ENCODE assay signal across 1 cellular context in genomic region chr2:200324362-200324761, GRCh38.
TF ChIP-seq lines count a peak whose summit lies in the region.

No MANE protein-coding gene starts in this region.

TF ChIP-seq in HepG2, 621 proteins besides CTCF, POLR2A, EP300 and RAD21:
- TF ChIP-seq, protein P1, sequence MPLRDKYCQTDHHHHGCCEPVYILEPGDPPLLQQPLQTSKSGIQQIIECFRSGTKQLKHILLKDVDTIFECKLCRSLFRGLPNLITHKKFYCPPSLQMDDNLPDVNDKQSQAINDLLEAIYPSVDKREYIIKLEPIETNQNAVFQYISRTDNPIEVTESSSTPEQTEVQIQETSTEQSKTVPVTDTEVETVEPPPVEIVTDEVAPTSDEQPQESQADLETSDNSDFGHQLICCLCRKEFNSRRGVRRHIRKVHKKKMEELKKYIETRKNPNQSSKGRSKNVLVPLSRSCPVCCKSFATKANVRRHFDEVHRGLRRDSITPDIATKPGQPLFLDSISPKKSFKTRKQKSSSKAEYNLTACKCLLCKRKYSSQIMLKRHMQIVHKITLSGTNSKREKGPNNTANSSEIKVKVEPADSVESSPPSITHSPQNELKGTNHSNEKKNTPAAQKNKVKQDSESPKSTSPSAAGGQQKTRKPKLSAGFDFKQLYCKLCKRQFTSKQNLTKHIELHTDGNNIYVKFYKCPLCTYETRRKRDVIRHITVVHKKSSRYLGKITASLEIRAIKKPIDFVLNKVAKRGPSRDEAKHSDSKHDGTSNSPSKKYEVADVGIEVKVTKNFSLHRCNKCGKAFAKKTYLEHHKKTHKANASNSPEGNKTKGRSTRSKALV (CRISPR knock-in tag; IDR thresholded peaks at IDR 0.05): no peak
- TF ChIP-seq RBM39 (IDR thresholded peaks at IDR 0.05; ENCODE audit: low read depth, low read length, poor library complexity, severe bottlenecking): no peak
- TF ChIP-seq ZNF784 (CRISPR knock-in tag; IDR thresholded peaks at IDR 0.05; ENCODE audit: borderline replicate concordance): no peak
- no peak for TF ChIP-seq ZNF75D (CRISPR knock-in tag; IDR thresholded peaks at IDR 0.05; ENCODE audit: borderline replicate concordance)
- TF ChIP-seq KDM5A (IDR thresholded peaks at IDR 0.05; ENCODE audit: borderline replicate concordance, low read length): no peak
- TF ChIP-seq RBM22 (optimal IDR thresholded peaks at IDR 0.05; ENCODE audit: low read length): peak; percentile 55
- no peak for TF ChIP-seq ZNF790 (CRISPR knock-in tag; IDR thresholded peaks at IDR 0.05; ENCODE audit: borderline replicate concordance)
